1 cellular context compared by ENCODE assay signal in genomic region chr2:467101-467500, GRCh38.
TF ChIP-seq lines count a peak whose summit lies in the region.

No MANE protein-coding gene starts in this region.

TF ChIP-seq in SK-N-SH treated with all-trans-retinoic acid at 6 μM for 48 hours, 23 proteins besides CTCF, POLR2A, EP300 and RAD21 (continued from another document):
- TF ChIP-seq, protein P1, sequence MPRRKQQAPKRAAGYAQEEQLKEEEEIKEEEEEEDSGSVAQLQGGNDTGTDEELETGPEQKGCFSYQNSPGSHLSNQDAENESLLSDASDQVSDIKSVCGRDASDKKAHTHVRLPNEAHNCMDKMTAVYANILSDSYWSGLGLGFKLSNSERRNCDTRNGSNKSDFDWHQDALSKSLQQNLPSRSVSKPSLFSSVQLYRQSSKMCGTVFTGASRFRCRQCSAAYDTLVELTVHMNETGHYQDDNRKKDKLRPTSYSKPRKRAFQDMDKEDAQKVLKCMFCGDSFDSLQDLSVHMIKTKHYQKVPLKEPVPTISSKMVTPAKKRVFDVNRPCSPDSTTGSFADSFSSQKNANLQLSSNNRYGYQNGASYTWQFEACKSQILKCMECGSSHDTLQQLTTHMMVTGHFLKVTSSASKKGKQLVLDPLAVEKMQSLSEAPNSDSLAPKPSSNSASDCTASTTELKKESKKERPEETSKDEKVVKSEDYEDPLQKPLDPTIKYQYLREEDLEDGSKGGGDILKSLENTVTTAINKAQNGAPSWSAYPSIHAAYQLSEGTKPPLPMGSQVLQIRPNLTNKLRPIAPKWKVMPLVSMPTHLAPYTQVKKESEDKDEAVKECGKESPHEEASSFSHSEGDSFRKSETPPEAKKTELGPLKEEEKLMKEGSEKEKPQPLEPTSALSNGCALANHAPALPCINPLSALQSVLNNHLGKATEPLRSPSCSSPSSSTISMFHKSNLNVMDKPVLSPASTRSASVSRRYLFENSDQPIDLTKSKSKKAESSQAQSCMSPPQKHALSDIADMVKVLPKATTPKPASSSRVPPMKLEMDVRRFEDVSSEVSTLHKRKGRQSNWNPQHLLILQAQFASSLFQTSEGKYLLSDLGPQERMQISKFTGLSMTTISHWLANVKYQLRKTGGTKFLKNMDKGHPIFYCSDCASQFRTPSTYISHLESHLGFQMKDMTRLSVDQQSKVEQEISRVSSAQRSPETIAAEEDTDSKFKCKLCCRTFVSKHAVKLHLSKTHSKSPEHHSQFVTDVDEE (CRISPR knock-in tag; IDR thresholded peaks at IDR 0.05), result no peak
- TF ChIP-seq ISL1 (CRISPR knock-in tag; IDR thresholded peaks at IDR 0.05), result no peak
- TF ChIP-seq, protein P2, sequence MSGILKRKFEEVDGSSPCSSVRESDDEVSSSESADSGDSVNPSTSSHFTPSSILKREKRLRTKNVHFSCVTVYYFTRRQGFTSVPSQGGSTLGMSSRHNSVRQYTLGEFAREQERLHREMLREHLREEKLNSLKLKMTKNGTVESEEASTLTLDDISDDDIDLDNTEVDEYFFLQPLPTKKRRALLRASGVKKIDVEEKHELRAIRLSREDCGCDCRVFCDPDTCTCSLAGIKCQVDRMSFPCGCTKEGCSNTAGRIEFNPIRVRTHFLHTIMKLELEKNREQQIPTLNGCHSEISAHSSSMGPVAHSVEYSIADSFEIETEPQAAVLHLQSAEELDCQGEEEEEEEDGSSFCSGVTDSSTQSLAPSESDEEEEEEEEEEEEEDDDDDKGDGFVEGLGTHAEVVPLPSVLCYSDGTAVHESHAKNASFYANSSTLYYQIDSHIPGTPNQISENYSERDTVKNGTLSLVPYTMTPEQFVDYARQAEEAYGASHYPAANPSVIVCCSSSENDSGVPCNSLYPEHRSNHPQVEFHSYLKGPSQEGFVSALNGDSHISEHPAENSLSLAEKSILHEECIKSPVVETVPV (CRISPR knock-in tag; IDR thresholded peaks at IDR 0.05), result no peak
- TF ChIP-seq POU6F1 (CRISPR knock-in tag; IDR thresholded peaks at IDR 0.05; ENCODE audit: borderline replicate concordance, low read depth), result no peak
- TF ChIP-seq SNAI2 (CRISPR knock-in tag; IDR thresholded peaks at IDR 0.05), result no peak
- no peak for TF ChIP-seq RARB (CRISPR knock-in tag; IDR thresholded peaks at IDR 0.05)
- no peak for TF ChIP-seq ZNF70 (CRISPR knock-in tag; IDR thresholded peaks at IDR 0.05)
- TF ChIP-seq TCF4 (CRISPR knock-in tag; IDR thresholded peaks at IDR 0.05; ENCODE audit: borderline replicate concordance), result no peak
- TF ChIP-seq OSR1 (CRISPR knock-in tag; IDR thresholded peaks at IDR 0.05), result no peak
- TF ChIP-seq GLIS3 (CRISPR knock-in tag; IDR thresholded peaks at IDR 0.05), result no peak
- TF ChIP-seq ZC3H10 (CRISPR knock-in tag; IDR thresholded peaks at IDR 0.05), result no peak
